11 cellular contexts compared by ENCODE assay signal in genomic region chr2:239444626-239445625, GRCh38. TPM values are rescaled to one million over a fixed set of nuclear protein-coding genes. Genes with fewer than 3 reads are reported as not detected.
DNase-seq lines count a peak whose midpoint lies in the region; ATAC-seq, FAIRE-seq and TF ChIP-seq lines count a peak whose summit lies in the region.
"Had no signal": no experiment of that assay in that cellular context is flagged by ENCODE, and none has a peak within 500 bp of the region (broad histone marks: within the 10 kb centered on the region; RNA-seq: fewer than 3 reads in every experiment).

No MANE protein-coding gene starts in this region.

- ATAC-seq in CD4-positive, alpha-beta T cell (ENCODE audit: poor library complexity) = no peak
- ATAC-seq in HG02885 (IDR thresholded peaks at IDR 0.05; ENCODE audit: poor library complexity, unreplicated experiment) = no peak

- TF ChIP-seq CTCF in CD4-positive, alpha-beta T cell (IDR thresholded peaks at IDR 0.05) = no peak

- no peaks in the 10 kb centered on the region for H3K36me3 Mint-ChIP-seq in CD4-positive, alpha-beta T cell (ENCODE audit: low read depth)

- H3K27ac Mint-ChIP-seq in CD4-positive, alpha-beta T cell = no peak overlapping the region

- no peak for FAIRE-seq in RCC 7860 (lab: Jason Lieb, UNC)

- peaks cover 14% of the 10 kb centered on the region for H3K27me3 ChIP-seq in CD4-positive, alpha-beta T cell (ENCODE audit: control insufficient read depth, insufficient read depth, low read length)

- intact Hi-C loops in CD4-positive, alpha-beta T cell (cut with DNase I, micrococcal nuclease) = no loop called here

- no peak overlapping the region for H3K4me3 Mint-ChIP-seq in CD4-positive, alpha-beta T cell

- CTCF ChIA-PET in CD4-positive, alpha-beta T cell (lab: Charles Lee) = no interaction called here

- H3K4me1 Mint-ChIP-seq in CD4-positive, alpha-beta T cell (ENCODE audit: low read depth) = peaks cover 19% of the 10 kb centered on the region

- H3K9me3 Mint-ChIP-seq in CD4-positive, alpha-beta T cell = no peaks in the 10 kb centered on the region

- H3K27me3 Mint-ChIP-seq in CD4-positive, alpha-beta T cell = peaks cover 38% of the 10 kb centered on the region

- peak overlapping the region; percentile 77 for H3K27ac ChIP-seq in epithelial cell of prostate
- no peak overlapping the region for H3K27ac ChIP-seq in CD4-positive, alpha-beta T cell (ENCODE audit: low read depth, low read length)

- POLR2A ChIA-PET in CD4-positive, alpha-beta T cell (lab: Charles Lee) = no interaction called here

- H3K9me3 ChIP-seq in CD4-positive, alpha-beta T cell (ENCODE audit: control insufficient read depth, low read length) = no peaks in the 10 kb centered on the region

- DNase-seq in C1 segment of cervical spinal cord (lab: John Stamatoyannopoulos, UW) (peak in 10 of 14 donors; percentile 34 to 83 (median 66)), NCI-H526 (lab: John Stamatoyannopoulos, UW) (peak; percentile 94 to 97), epithelial cell of prostate (ENCODE audit: low read depth, low spot score) (peak; percentile 52), nucleus accumbens (lab: John Stamatoyannopoulos, UW) (peak in 47 of 56 donors; percentile 19 to 89 (median 67)), RCC 7860 (ENCODE audit: low spot score) (no peak)
- no peak for DNase-seq in activated effector memory CD4-positive, alpha-beta T cell treated with anti-CD3 and anti-CD28 coated beads, Interleukin-2, amount 50 U/mL, for 16 hours
- no peak for DNase-seq in CD4-positive, alpha-beta T cell
- DNase-seq: activated naive CD4-positive, alpha-beta T cell; DMS79 treated with DMSO at 0.1 percent for 48 hours; NCI-H1694 had no signal

RNA-seq across cellular contexts. Expression of gene HDAC4, which starts 44.1 kb away (rescaled TPM):
- total RNA-seq in CD4-positive, alpha-beta T cell = 10 to 100 TPM; 45.3 to 49.2 TPM

Comparison
In these comparisons a context has a peak if more than half of its experiments do, and no peak if none do; other contexts are left out.
1. DNase-seq: peak in C1 segment of cervical spinal cord (10 of 14), NCI-H526 (2 of 2), epithelial cell of prostate (single experiment) and nucleus accumbens (47 of 56); none in activated effector memory CD4-positive, alpha-beta T cell treated with anti-CD3 and anti-CD28 coated beads, Interleukin-2, amount 50 U/mL, for 16 hours (single experiment), RCC 7860 (single experiment) and CD4-positive, alpha-beta T cell (0 of 10).